In genomic region chr21:39715804-39716397, GRCh38 we compare ENCODE assay signal across 8 cellular contexts. TPM values are rescaled to one million over a fixed set of nuclear protein-coding genes. Genes with fewer than 3 reads are reported as not detected.
DNase-seq lines count a peak whose midpoint lies in the region; ATAC-seq, FAIRE-seq and TF ChIP-seq lines count a peak whose summit lies in the region.

No MANE protein-coding gene starts in this region.

- DNase-seq in DMS53 (lab: John Stamatoyannopoulos, UW) (peak; percentile 73), SK-N-SH (peak; percentile 54), brain microvascular endothelial cell (peak; percentile 45), kidney (no peak)
- DNase-seq in Jurkat, Clone E6-1 (ENCODE audit: low read depth, low spot score): peak; percentile 19
- DNase-seq in stimulated activated CD4-positive, alpha-beta T cell treated with anti-CD3 and anti-CD28 coated beads, Interleukin-4, amount 100 ng/mL, for 48 hours (ENCODE audit: low read depth in 2 of 2): peak; percentile 11 to 28

- intact Hi-C loops in kidney (cut with DNase I): no loop called here

- no peaks in the 10 kb centered on the region for H3F3A ChIP-seq in SK-N-SH (replicated peaks; ENCODE audit: insufficient read depth)

- in situ Hi-C loops in brain microvascular endothelial cell (cut with HindIII; ENCODE audit: low pct_ligation_motif_present, low sequenced_read_pairs): loop anchor here (25.0 kb wide), 1 partner anchor 204 kb away; no protein-coding TSS in a partner anchor

- H2AFZ ChIP-seq in SK-N-SH (ENCODE audit: low read depth): no peak overlapping the region

- H3K4me3 ChIP-seq in Jurkat, Clone E6-1 (ENCODE audit: low read length): no peak overlapping the region
- no peak overlapping the region; a peak in 1 of 4 replicates for H3K4me3 ChIP-seq in SK-N-SH (ENCODE audit: low read depth in 2 of 2, low read length in 1 of 2)
- no peak overlapping the region for H3K4me3 ChIP-seq in brain microvascular endothelial cell (ENCODE audit: low read depth, low read length)
- no peak overlapping the region for H3K4me3 ChIP-seq in kidney (ENCODE audit: low read length in 2 of 2)

- CTCF ChIA-PET in SK-N-SH (lab: Yijun Ruan, JAX): interaction anchor here (0.6 to 17.0 kb wide), 30 partner anchors 8 to 200 kb away, joined by 3 to 244 read pairs (median 4); no protein-coding TSS in a partner anchor

- H3K4me1 ChIP-seq in SK-N-SH (ENCODE audit: control insufficient read depth in 1 of 2, insufficient read depth in 2 of 2, low read depth in 1 of 2, low read length in 1 of 2) (no peaks in the 10 kb centered on the region), kidney (ENCODE audit: control insufficient read depth in 1 of 2, insufficient read depth in 1 of 2, low read depth in 1 of 2, low read length in 2 of 2) (no peaks in the 10 kb centered on the region)

- H3K27ac ChIP-seq in SK-N-SH (ENCODE audit: low read depth in 2 of 2, low read length in 1 of 2) (no peak overlapping the region), brain microvascular endothelial cell (no peak overlapping the region), kidney (ENCODE audit: low read depth in 2 of 2, low read length in 2 of 2) (no peak overlapping the region)

- TF ChIP-seq RAD21 in SK-N-SH (IDR thresholded peaks at IDR 0.05; ENCODE audit: low read length): peak; percentile 80

- POLR2A ChIA-PET in SK-N-SH (lab: Yijun Ruan, JAX): no interaction called here

- TF ChIP-seq CTCF in SK-N-SH (IDR thresholded peaks at IDR 0.05): peak; percentile 76
- peak; percentile 63 for TF ChIP-seq CTCF in brain microvascular endothelial cell (IDR thresholded peaks at IDR 0.05; ENCODE audit: low read depth, low read length, missing control alignments)
- TF ChIP-seq CTCF in kidney (IDR thresholded peaks at IDR 0.05; ENCODE audit: borderline replicate concordance, extremely low read depth, insufficient read depth): peak; percentile 53

- WGBS in SK-N-SH (ENCODE audit: low lambda C conversion rate): 29% methylated on average over 9 of the region's 10 CpGs

- no peaks in the 10 kb centered on the region for H3K9me3 ChIP-seq in SK-N-SH
- H3K9me3 ChIP-seq in kidney (ENCODE audit: control insufficient read depth in 1 of 2, low read length in 2 of 2): no peaks in the 10 kb centered on the region

- H3K27me3 ChIP-seq in SK-N-SH (ENCODE audit: insufficient read depth) (no peaks in the 10 kb centered on the region), brain microvascular endothelial cell (replicated peaks) (no peaks in the 10 kb centered on the region)

- H3K36me3 ChIP-seq in SK-N-SH (replicated peaks in 1 of 2; ENCODE audit: control insufficient read depth in 1 of 2, insufficient read depth in 2 of 2, low read length in 1 of 2): no peaks in the 10 kb centered on the region
- H3K36me3 ChIP-seq in brain microvascular endothelial cell (replicated peaks): no peaks in the 10 kb centered on the region
- no peaks in the 10 kb centered on the region for H3K36me3 ChIP-seq in kidney (ENCODE audit: control insufficient read depth in 1 of 2, insufficient read depth in 2 of 2, low read length in 2 of 2)

- no peak for ATAC-seq in GM18858 (IDR thresholded peaks at IDR 0.05; ENCODE audit: unreplicated experiment)
- ATAC-seq in GM18505 (IDR thresholded peaks at IDR 0.05; ENCODE audit: unreplicated experiment): no peak

- TF ChIP-seq POLR2A in GM18505 (IDR thresholded peaks at IDR 0.05; ENCODE audit: borderline replicate concordance, extremely low read depth, insufficient read depth, insufficient read length): no peak

- no peaks in the 10 kb centered on the region for H3K9me2 ChIP-seq in SK-N-SH

- no peak overlapping the region for H3K4me2 ChIP-seq in SK-N-SH

- no peak for FAIRE-seq in kidney (lab: Jason Lieb, UNC)

- H4K20me1 ChIP-seq in SK-N-SH (ENCODE audit: insufficient read depth): no peaks in the 10 kb centered on the region

- H3K9ac ChIP-seq in SK-N-SH (no peak overlapping the region), kidney (ENCODE audit: low read length in 2 of 2) (no peak overlapping the region)

- TF ChIP-seq EP300 in SK-N-SH (IDR thresholded peaks at IDR 0.05; ENCODE audit: borderline replicate concordance in 1 of 2, low read depth in 1 of 2, low read length in 1 of 2): no peak

- no peaks in the 10 kb centered on the region for H3K79me2 ChIP-seq in SK-N-SH (ENCODE audit: insufficient read depth)

TF ChIP-seq in SK-N-SH, 30 proteins besides CTCF, POLR2A, EP300 and RAD21:
- TF ChIP-seq YY1 (IDR thresholded peaks at IDR 0.05; ENCODE audit: low read depth) (no peak), SMC3 (IDR thresholded peaks at IDR 0.05; ENCODE audit: low read depth, low read length) (peak; percentile 85)

RNA-seq across cellular contexts. Expression of gene IGSF5, which starts 29.1 kb away (rescaled TPM):
- polyA plus RNA-seq in Jurkat, Clone E6-1 (2012; ENCODE audit: insufficient read depth, insufficient read length): not detected
- polyA plus RNA-seq in SK-N-SH (2012; rRNA removed) (0.08 TPM in 1 of 2 replicates, not detected in the other), kidney (ENCODE audit: insufficient read depth, low read depth, low replicate concordance) (0.24 TPM)
- 0.01 TPM in 2 replicates for polyA plus RNA-seq in SK-N-SH (2012; cell fraction: cytosol; rRNA removed)
- 0.12 and 0.14 TPM in 2 replicates for polyA plus RNA-seq in SK-N-SH (2012; cell fraction: nucleus; rRNA removed)
- 0.47 TPM for total RNA-seq in kidney
